8 cellular contexts compared by ENCODE assay signal in the genomic region with DNA sequence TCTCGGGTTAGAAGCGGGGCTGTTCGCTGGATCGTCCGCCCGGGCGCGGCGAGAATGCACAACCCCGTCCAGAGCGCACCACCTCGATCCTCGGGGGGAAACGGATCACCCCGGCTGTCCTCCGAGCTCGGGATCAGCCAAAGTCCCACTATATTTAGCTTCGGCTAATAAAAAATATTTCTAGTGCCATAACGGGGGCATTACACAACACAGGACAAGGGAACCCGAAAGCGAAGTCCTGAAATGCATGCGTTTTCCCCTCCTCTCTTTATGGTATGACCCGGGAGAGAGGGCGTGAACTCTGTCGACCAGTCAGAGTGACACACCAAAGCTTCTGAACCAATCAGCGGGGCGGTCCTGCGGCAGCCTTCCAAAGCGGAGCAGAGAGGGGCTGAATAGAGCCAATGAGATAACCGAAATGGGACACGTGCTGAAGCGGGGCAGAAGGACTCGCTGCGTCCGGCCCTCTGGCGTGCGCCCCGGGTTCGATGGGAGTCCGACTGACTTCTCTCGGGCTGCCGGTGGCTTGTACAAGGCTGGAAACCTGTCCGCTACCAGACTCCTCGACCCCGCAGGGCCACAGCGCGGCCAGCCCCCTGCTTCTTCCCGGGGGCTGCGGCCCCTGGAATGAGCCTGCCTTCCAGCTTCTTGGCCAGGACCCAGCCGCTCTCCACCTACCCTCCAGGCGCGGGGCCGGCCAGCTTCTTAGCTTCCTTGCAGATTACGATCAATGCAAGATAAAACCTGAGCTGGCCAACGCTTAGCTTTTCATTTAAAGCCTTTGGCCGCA. TPM values are rescaled to one million over a fixed set of nuclear protein-coding genes. Genes with fewer than 3 reads are reported as not detected.
DNase-seq lines count a peak whose midpoint lies in the region; ATAC-seq and TF ChIP-seq lines count a peak whose summit lies in the region.

ALDH4A1 (minus strand) TSS at position 33 of the 790 bp plus-strand sequence; CDS start at position 1, 32 bp downstream.

- no peak within 1 kb of the TSS for H2BK5ac ChIP-seq in neuronal stem cell (ENCODE audit: low read length)

- H3K23ac ChIP-seq in neuronal stem cell (ENCODE audit: low read depth, low read length, poor library complexity), result peak within 1 kb of the TSS; percentile 78

- H3K36me3 Mint-ChIP-seq in HFFc6 (ENCODE audit: low read depth), result no peaks in the 10 kb centered on the region
- H3K36me3 Mint-ChIP-seq in activated naive CD4-positive, alpha-beta T cell treated with anti-CD3 and anti-CD28 coated beads, Interleukin-2, amount 50 U/mL, for 24 hours, result no peaks in the 10 kb centered on the region

- peak within 1 kb of the TSS; percentile 89 for H3K9ac ChIP-seq in neuronal stem cell (ENCODE audit: low read depth, low read length, poor library complexity)
- peak within 1 kb of the TSS; percentile 80 to 90 (median 89) for H3K9ac ChIP-seq in subcutaneous abdominal adipose tissue (ENCODE audit: low read length in 5 of 5)

- no peak within 1 kb of the TSS for H3K4ac ChIP-seq in neuronal stem cell (ENCODE audit: low read length)

- DNase-seq in GM04504 (ENCODE audit: low read depth), result peak; percentile 97
- peak; percentile 99 for DNase-seq in HFFc6
- peak; percentile 98 for DNase-seq in NAMALWA (ENCODE audit: low spot score)
- peak; percentile 99 for DNase-seq in SK-N-DZ (ENCODE audit: low spot score)
- peak; percentile 98 for DNase-seq in neuronal stem cell (ENCODE audit: low spot score)

- TF ChIP-seq POLR2A in gastroesophageal sphincter (IDR thresholded peaks at IDR 0.05), result peak in 1 of 2 donors; percentile 26

- ATAC-seq in gastroesophageal sphincter, result peak; percentile 98

- H2BK12ac ChIP-seq in neuronal stem cell (ENCODE audit: low read length), result no peak within 1 kb of the TSS

- H3K27me3 Mint-ChIP-seq in HFFc6 (ENCODE audit: insufficient read depth), result peaks cover 1% of the 10 kb centered on the region
- H3K27me3 Mint-ChIP-seq in activated naive CD4-positive, alpha-beta T cell treated with anti-CD3 and anti-CD28 coated beads, Interleukin-2, amount 50 U/mL, for 24 hours, result no peaks in the 10 kb centered on the region

- no peak within 1 kb of the TSS for H2AK5ac ChIP-seq in neuronal stem cell (ENCODE audit: low read depth, low read length)

- no peak within 1 kb of the TSS for H4K91ac ChIP-seq in neuronal stem cell (ENCODE audit: low read depth, low read length, poor library complexity)

- H3K18ac ChIP-seq in neuronal stem cell (ENCODE audit: low read length), result peak within 1 kb of the TSS; percentile 82

- H3K27ac Mint-ChIP-seq in HFFc6, result peak within 1 kb of the TSS; percentile 99
- peak within 1 kb of the TSS; percentile 99 for H3K27ac Mint-ChIP-seq in activated naive CD4-positive, alpha-beta T cell treated with anti-CD3 and anti-CD28 coated beads, Interleukin-2, amount 50 U/mL, for 24 hours

- H3K27me3 ChIP-seq in gastroesophageal sphincter (no peaks in the 10 kb centered on the region), neuronal stem cell (ENCODE audit: control insufficient read depth in 3 of 3, insufficient read depth in 3 of 3, low read depth in 1 of 3, low read length in 3 of 3) (no peaks in the 10 kb centered on the region), subcutaneous abdominal adipose tissue (ENCODE audit: control insufficient read depth in 5 of 5, insufficient read depth in 4 of 5, low read length in 5 of 5) (no peaks in the 10 kb centered on the region)

- H2BK120ac ChIP-seq in neuronal stem cell (ENCODE audit: low read depth, low read length), result no peak within 1 kb of the TSS

- TF ChIP-seq CTCF in HFFc6 (IDR thresholded peaks at IDR 0.05), result no peak
- TF ChIP-seq CTCF in gastroesophageal sphincter (IDR thresholded peaks at IDR 0.05), result peak in 3 of 4 experiments; percentile 4 to 22 (median 18)

- H3K9me3 ChIP-seq in gastroesophageal sphincter (no peaks in the 10 kb centered on the region), neuronal stem cell (replicated peaks in 1 of 2; ENCODE audit: control insufficient read depth in 2 of 2, insufficient read depth in 1 of 2, low read depth in 1 of 2, low read length in 2 of 2) (no peaks in the 10 kb centered on the region), subcutaneous abdominal adipose tissue (ENCODE audit: control insufficient read depth in 5 of 5, low read length in 5 of 5) (no peaks in the 10 kb centered on the region)

- no peak within 1 kb of the TSS for H2BK15ac ChIP-seq in neuronal stem cell (ENCODE audit: low read length)

- peak within 1 kb of the TSS; percentile 74 for H3K14ac ChIP-seq in neuronal stem cell (ENCODE audit: low read length)

- H3K4me3 ChIP-seq in gastroesophageal sphincter (peak within 1 kb of the TSS; percentile 53 to 71), neuronal stem cell (ENCODE audit: low read length in 2 of 2) (peak within 1 kb of the TSS; percentile 57 to 96), subcutaneous abdominal adipose tissue (ENCODE audit: low read depth in 1 of 5, low read length in 5 of 5) (peak within 1 kb of the TSS; percentile 82 to 92 (median 82))

- TF ChIP-seq EP300 in gastroesophageal sphincter (IDR thresholded peaks at IDR 0.05), result no peak

- H2AFZ ChIP-seq in neuronal stem cell (ENCODE audit: low read length), result peak within 1 kb of the TSS; percentile 95

- WGBS in gastroesophageal sphincter (ENCODE audit: low coverage in 1 of 2), 2 donors, result 0% methylated on average over 3 to 22 of the region's 56 CpGs
- WGBS in neuronal stem cell (ENCODE audit: extremely low coverage in 2 of 2, insufficient read length in 2 of 2, insufficient replicate concordance in 1 of 2), 2 donors, result no CpG with 5 or more reads among the region's 56 CpGs

- H3K4me1 ChIP-seq in gastroesophageal sphincter (peaks cover 2 to 36% (median 14%) of the 10 kb centered on the region in 3 donors), neuronal stem cell (ENCODE audit: control insufficient read depth in 2 of 2, insufficient read depth in 1 of 2, low read depth in 1 of 2, low read length in 2 of 2) (peaks cover 3 to 7% of the 10 kb centered on the region in 2 donors), subcutaneous abdominal adipose tissue (ENCODE audit: control insufficient read depth in 5 of 5, insufficient read depth in 5 of 5, low read length in 5 of 5) (peaks cover 9 to 63% (median 58%) of the 10 kb centered on the region in 5 donors)

- H3K36me3 ChIP-seq in gastroesophageal sphincter, result peaks cover 0 to 15% of the 10 kb centered on the region in 2 donors
- H3K36me3 ChIP-seq in neuronal stem cell (replicated peaks in 1 of 2; ENCODE audit: control insufficient read depth in 2 of 2, insufficient read depth in 2 of 2, low read length in 2 of 2), result peaks cover 0 to 3% of the 10 kb centered on the region in 2 donors
- peaks cover 0 to 7% (median 1%) of the 10 kb centered on the region in 5 donors for H3K36me3 ChIP-seq in subcutaneous abdominal adipose tissue (ENCODE audit: control insufficient read depth in 5 of 5, insufficient read depth in 5 of 5, low read length in 5 of 5)

- no peaks in the 10 kb centered on the region for H3K9me3 Mint-ChIP-seq in HFFc6
- no peaks in the 10 kb centered on the region for H3K9me3 Mint-ChIP-seq in activated naive CD4-positive, alpha-beta T cell treated with anti-CD3 and anti-CD28 coated beads, Interleukin-2, amount 50 U/mL, for 24 hours

- H3K27ac ChIP-seq in gastroesophageal sphincter (peak within 1 kb of the TSS; percentile 58 to 96 (median 95)), neuronal stem cell (replicated peaks; ENCODE audit: low read length) (no peak within 1 kb of the TSS), subcutaneous abdominal adipose tissue (ENCODE audit: low read depth, low read length) (peak within 1 kb of the TSS; percentile 92)

- H3K4me1 Mint-ChIP-seq in HFFc6 (ENCODE audit: low read depth), result peaks cover 29% of the 10 kb centered on the region
- peaks cover 39% of the 10 kb centered on the region for H3K4me1 Mint-ChIP-seq in activated naive CD4-positive, alpha-beta T cell treated with anti-CD3 and anti-CD28 coated beads, Interleukin-2, amount 50 U/mL, for 24 hours

- peak within 1 kb of the TSS; percentile 81 for H3K4me2 ChIP-seq in neuronal stem cell (ENCODE audit: insufficient read depth, low read length, poor library complexity, severe bottlenecking)

- no peak within 1 kb of the TSS for H4K8ac ChIP-seq in neuronal stem cell (ENCODE audit: low read depth, low read length)

- H3K4me3 Mint-ChIP-seq in HFFc6, result peak within 1 kb of the TSS; percentile 94
- peak within 1 kb of the TSS; percentile 89 for H3K4me3 Mint-ChIP-seq in activated naive CD4-positive, alpha-beta T cell treated with anti-CD3 and anti-CD28 coated beads, Interleukin-2, amount 50 U/mL, for 24 hours

- no peaks in the 10 kb centered on the region for H3K79me1 ChIP-seq in neuronal stem cell (ENCODE audit: low read depth, low read length)

RNA-seq across cellular contexts. Expression of gene ALDH4A1, which starts in this region (rescaled TPM):
- total RNA-seq in HFFc6 (2021; fragmentation: NEBNext Ultra II Directional; extraction: Animal tissue kit (Norgen Biotek cat#: 25700)), result 10 to 100 TPM; 18.3 to 24.1 (median 20.2) TPM
- 17.8 and 24.8 TPM in 2 replicates for polyA plus RNA-seq in SK-N-DZ (2014; cell fraction: cytosol; rRNA removed)
- polyA plus RNA-seq in SK-N-DZ (2014; cell fraction: nucleus; rRNA removed), result 45.7 and 51.6 TPM in 2 replicates
- total RNA-seq in gastroesophageal sphincter, result 10 to 100 TPM; 19.9 to 24.8 (median 22.5) TPM
- polyA plus RNA-seq in neuronal stem cell (2013, experiment 1 of 2), result 11.9 TPM
- polyA plus RNA-seq in neuronal stem cell (2013, experiment 2 of 2), result 11.5 TPM
